9 cellular contexts compared by ENCODE assay signal in the genomic region with DNA sequence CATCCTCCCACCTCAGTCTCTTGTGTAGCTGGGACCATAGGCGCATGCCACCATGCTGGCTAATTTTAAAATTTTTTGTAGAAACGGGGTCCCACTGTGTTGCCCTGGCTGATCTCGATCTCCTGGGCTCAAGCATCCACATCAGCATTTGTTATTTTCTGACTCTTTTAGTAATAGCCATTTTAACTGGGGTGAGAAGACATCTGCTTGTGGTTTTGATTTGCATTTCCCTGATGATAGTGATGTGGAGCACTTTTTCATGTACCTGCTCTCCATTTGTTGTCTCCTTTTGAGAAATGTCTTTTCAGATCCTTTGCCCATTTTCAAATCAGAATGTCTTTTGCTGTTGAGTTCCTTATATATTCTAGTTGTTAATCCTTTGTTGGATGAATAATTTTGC. TPM values are rescaled to one million over a fixed set of nuclear protein-coding genes. Genes with fewer than 3 reads are reported as not detected.
DNase-seq lines count a peak whose midpoint lies in the region; ATAC-seq, FAIRE-seq and TF ChIP-seq lines count a peak whose summit lies in the region.
"Had no signal": no experiment of that assay in that cellular context is flagged by ENCODE, and none has a peak within 500 bp of the region (broad histone marks: within the 10 kb centered on the region; RNA-seq: fewer than 3 reads in every experiment).

No MANE protein-coding gene starts in this region.

- H3K36me3 ChIP-seq in CD4-positive, CD25-positive, alpha-beta regulatory T cell (ENCODE audit: control insufficient read depth, insufficient read depth, low read length) = peaks cover 2% of the 10 kb centered on the region
- no peaks in the 10 kb centered on the region for H3K36me3 ChIP-seq in ovary

- TF ChIP-seq CTCF in ovary (IDR thresholded peaks at IDR 0.05) = no peak

- H3K9me3 ChIP-seq in CD4-positive, CD25-positive, alpha-beta regulatory T cell (ENCODE audit: control insufficient read depth in 2 of 2, low read length in 2 of 2) = no peaks in the 10 kb centered on the region
- no peaks in the 10 kb centered on the region for H3K9me3 ChIP-seq in T-helper 17 cell (ENCODE audit: control insufficient read depth, low read length, poor library complexity, severe bottlenecking)
- H3K9me3 ChIP-seq in ovary = no peaks in the 10 kb centered on the region

- peaks cover 6% of the 10 kb centered on the region for H3K36me3 Mint-ChIP-seq in CD4-positive, CD25-positive, alpha-beta regulatory T cell
- H3K36me3 Mint-ChIP-seq in T-helper 17 cell (ENCODE audit: low read depth) = peaks cover 7% of the 10 kb centered on the region

- peak overlapping the region; percentile 79 to 97 (median 84) for H3K4me3 Mint-ChIP-seq in CD4-positive, CD25-positive, alpha-beta regulatory T cell
- H3K4me3 Mint-ChIP-seq in T-helper 17 cell = peak overlapping the region; percentile 91

- intact Hi-C loops in ovary (cut with DNase I) = no loop called here

- peak in 2 of 3 donors; percentile 42 to 74 for DNase-seq in CD4-positive, CD25-positive, alpha-beta regulatory T cell
- DNase-seq in GM19239 (ENCODE audit: insufficient read length, low spot score) = no peak
- DNase-seq in T-helper 17 cell = no peak
- DNase-seq in ovary = no peak
- no peak for DNase-seq in NCI-H1694 (lab: John Stamatoyannopoulos, UW)
- DNase-seq in HuH-7.5 (ENCODE audit: low spot score) = no peak
- no peak for DNase-seq in NCI-H146 treated with DMSO at 0.1 percent for 48 hours (lab: John Stamatoyannopoulos, UW; ENCODE audit: unreplicated experiment)
- DNase-seq: NCI-H1436 treated with DMSO at 0.1 percent for 48 hours had no signal

- peak overlapping the region; percentile 87 to 96 (median 93) for H3K27ac Mint-ChIP-seq in CD4-positive, CD25-positive, alpha-beta regulatory T cell
- H3K27ac Mint-ChIP-seq in T-helper 17 cell = peak overlapping the region; percentile 99

- 81 to 96% (median 93%) methylated on average over 3 of the region's 3 CpGs for whole genome bisulfite sequencing in ovary, 3 donors

- TF ChIP-seq EP300 in ovary (IDR thresholded peaks at IDR 0.05) = no peak

- no peaks in the 10 kb centered on the region for H3K9me3 Mint-ChIP-seq in CD4-positive, CD25-positive, alpha-beta regulatory T cell

- peak; percentile 55 to 57 for ATAC-seq in CD4-positive, CD25-positive, alpha-beta regulatory T cell (ENCODE audit: low read depth in 2 of 2)
- ATAC-seq in HG02943 (IDR thresholded peaks at IDR 0.05; ENCODE audit: low read depth, unreplicated experiment) = peak; percentile 60
- ATAC-seq in T-helper 17 cell = peak; percentile 66

- peak; percentile 99 for FAIRE-seq in GM19239 (lab: Jason Lieb, UNC)

- no peaks in the 10 kb centered on the region for H3K27me3 ChIP-seq in CD4-positive, CD25-positive, alpha-beta regulatory T cell (ENCODE audit: control insufficient read depth, insufficient read depth, low read length)
- no peaks in the 10 kb centered on the region for H3K27me3 ChIP-seq in ovary

- no peak for TF ChIP-seq POLR2A in ovary (IDR thresholded peaks at IDR 0.05)

- H3K4me3 ChIP-seq in CD4-positive, CD25-positive, alpha-beta regulatory T cell (ENCODE audit: low read depth, low read length) = peak overlapping the region; percentile 89
- no peak overlapping the region for H3K4me3 ChIP-seq in ovary

- H3K4me1 Mint-ChIP-seq in CD4-positive, CD25-positive, alpha-beta regulatory T cell = peaks cover 46 to 78% (median 57%) of the 10 kb centered on the region in 4 donors
- peaks cover 35% of the 10 kb centered on the region for H3K4me1 Mint-ChIP-seq in T-helper 17 cell

- peaks cover 6% of the 10 kb centered on the region for H3K27me3 Mint-ChIP-seq in CD4-positive, CD25-positive, alpha-beta regulatory T cell
- H3K27me3 Mint-ChIP-seq in T-helper 17 cell = no peaks in the 10 kb centered on the region

- H3K27ac ChIP-seq in CD4-positive, CD25-positive, alpha-beta regulatory T cell (ENCODE audit: insufficient read depth, low read length, poor library complexity, severe bottlenecking) = peak overlapping the region; percentile 82
- H3K27ac ChIP-seq in ovary = no peak overlapping the region

- peaks cover 49% of the 10 kb centered on the region for H3K4me1 ChIP-seq in CD4-positive, CD25-positive, alpha-beta regulatory T cell (ENCODE audit: control insufficient read depth, insufficient read depth, low read length, poor library complexity, severe bottlenecking)
- peaks cover 4% of the 10 kb centered on the region for H3K4me1 ChIP-seq in ovary (ENCODE audit: insufficient read depth)

RNA-seq across cellular contexts. Expression of gene TULP4, which starts 22.2 kb away (rescaled TPM):
- 158 TPM for total RNA-seq in CD4-positive, CD25-positive, alpha-beta regulatory T cell
- polyA plus RNA-seq in CD4-positive, CD25-positive, alpha-beta regulatory T cell = 10 to 100 TPM; 43.3 to 57.8 (median 54.7) TPM
- total RNA-seq in T-helper 17 cell = 10 to 100 TPM; 61.9 to 72.0 TPM
- total RNA-seq in ovary = 100 to 1,000 TPM in 2 of 7 donors, 10 to 100 TPM in 5; 64.6 to 152 (median 92.9) TPM
- polyA plus RNA-seq in ovary = 1 to 10 TPM; 7.5 to 8.5 TPM

Comparison
In these comparisons a context has a peak if more than half of its experiments do, and no peak if none do; other contexts are left out.
1. DNase-seq: peak in CD4-positive, CD25-positive, alpha-beta regulatory T cell (2 of 3); none in GM19239 (single experiment), T-helper 17 cell (0 of 3), ovary (0 of 5), NCI-H1694 (single experiment), HuH-7.5 (single experiment) and NCI-H146 treated with DMSO at 0.1 percent for 48 hours (single experiment).
2. Peak in every context shown above with its lines, with median percentiles within 50 percentile points of each other: ATAC-seq.